1 cellular context compared by ENCODE assay signal in the genomic region with DNA sequence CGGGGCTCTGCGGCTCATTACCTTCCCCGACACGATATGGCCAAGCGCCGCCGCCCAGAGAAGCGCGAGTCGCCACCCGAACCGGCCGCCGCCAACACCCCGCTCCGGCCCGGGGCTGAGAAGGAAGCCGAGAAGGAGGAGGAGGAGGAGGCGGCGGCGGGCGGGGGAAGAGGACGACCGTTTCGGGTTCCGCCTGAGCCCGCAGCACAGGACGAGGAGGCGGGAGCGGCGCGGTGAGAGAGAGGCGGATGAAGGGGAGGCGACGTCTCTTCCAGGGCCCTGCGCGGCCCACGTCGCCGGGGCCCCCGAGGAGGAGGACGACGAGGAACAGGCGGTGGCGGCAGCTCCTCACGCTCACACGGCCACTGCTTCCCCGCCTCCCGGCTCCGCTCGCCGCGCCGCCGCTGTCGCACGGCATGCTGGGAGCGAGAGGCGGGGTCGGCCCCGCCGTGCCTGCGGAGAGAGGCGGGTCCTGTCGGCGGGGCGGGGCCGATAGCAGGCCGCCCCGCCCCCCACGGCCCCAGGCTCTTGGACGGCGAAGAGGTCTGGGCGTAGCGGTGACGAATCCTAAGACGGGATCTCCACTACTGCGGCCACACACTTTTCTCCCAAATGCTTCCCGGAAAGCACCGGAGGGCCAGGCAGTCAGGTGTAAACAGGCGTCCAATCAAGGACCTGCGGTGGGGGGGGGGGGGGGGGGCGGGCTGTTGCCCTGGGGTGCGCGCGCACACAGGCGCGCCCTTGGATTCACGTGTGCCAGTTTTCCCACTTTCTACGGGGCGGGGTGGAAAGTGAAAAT.
TF ChIP-seq lines count a peak whose summit lies in the region.

No MANE protein-coding gene starts in this region.

TF ChIP-seq in K562, 482 proteins besides CTCF, POLR2A, EP300 and RAD21 (continued from another document and continues in another):
- TF ChIP-seq, protein P1, sequence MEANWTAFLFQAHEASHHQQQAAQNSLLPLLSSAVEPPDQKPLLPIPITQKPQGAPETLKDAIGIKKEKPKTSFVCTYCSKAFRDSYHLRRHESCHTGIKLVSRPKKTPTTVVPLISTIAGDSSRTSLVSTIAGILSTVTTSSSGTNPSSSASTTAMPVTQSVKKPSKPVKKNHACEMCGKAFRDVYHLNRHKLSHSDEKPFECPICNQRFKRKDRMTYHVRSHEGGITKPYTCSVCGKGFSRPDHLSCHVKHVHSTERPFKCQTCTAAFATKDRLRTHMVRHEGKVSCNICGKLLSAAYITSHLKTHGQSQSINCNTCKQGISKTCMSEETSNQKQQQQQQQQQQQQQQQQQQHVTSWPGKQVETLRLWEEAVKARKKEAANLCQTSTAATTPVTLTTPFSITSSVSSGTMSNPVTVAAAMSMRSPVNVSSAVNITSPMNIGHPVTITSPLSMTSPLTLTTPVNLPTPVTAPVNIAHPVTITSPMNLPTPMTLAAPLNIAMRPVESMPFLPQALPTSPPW (CRISPR knock-in tag; IDR thresholded peaks at IDR 0.05) = peak; percentile 95
- TF ChIP-seq IRF2 (CRISPR knock-in tag; IDR thresholded peaks at IDR 0.05) (0 out of 2 replicates have a peak, but pooled peaks have one; percentile 52), MCM2 (IDR thresholded peaks at IDR 0.05; ENCODE audit: low read depth) (no peak), NR2F6 (CRISPR knock-in tag; IDR thresholded peaks at IDR 0.05) (no peak), XRCC3 (IDR thresholded peaks at IDR 0.05) (no peak), SIN3B (IDR thresholded peaks at IDR 0.05; ENCODE audit: low read depth) (peak; percentile 59; the same call in 1 of the 2 replicates), KAT7 (CRISPR knock-in tag; IDR thresholded peaks at IDR 0.05; ENCODE audit: borderline replicate concordance) (peak; percentile 53; the same call in 1 of the 2 replicates), ERF (CRISPR knock-in tag; IDR thresholded peaks at IDR 0.05) (peak; percentile 69; the same call in 1 of the 2 replicates), JUND (IDR thresholded peaks at IDR 0.05; ENCODE audit: borderline replicate concordance, low read depth, low read length) (peak; percentile 8; the same call in 1 of the 2 replicates), JUND (tag; IDR thresholded peaks at IDR 0.05; ENCODE audit: borderline replicate concordance, low read depth, low read length) (no peak), ZFPM2 (CRISPR knock-in tag; IDR thresholded peaks at IDR 0.05) (no peak), GABPB1 (CRISPR knock-in tag; IDR thresholded peaks at IDR 0.05) (peak; percentile 68; the same call in 1 of the 2 replicates), ESRRA (IDR thresholded peaks at IDR 0.05; ENCODE audit: borderline replicate concordance, low read depth) (no peak), SP1 (CRISPR knock-in tag; IDR thresholded peaks at IDR 0.05) (peak; percentile 79), NR3C1 (CRISPR knock-in tag; IDR thresholded peaks at IDR 0.05) (peak; percentile 78; the same call in 1 of the 2 replicates), BACH1 (tag; IDR thresholded peaks at IDR 0.05) (no peak), ZC3H11A (IDR thresholded peaks at IDR 0.05; ENCODE audit: low read depth, low read length) (no peak), TGIF2 (CRISPR knock-in tag; IDR thresholded peaks at IDR 0.05) (0 out of 2 replicates have a peak, but pooled peaks have one; percentile 33), EGR1 (conservative IDR thresholded peaks at IDR 0.05) (peak; percentile 40), ZNF436 (CRISPR knock-in tag; IDR thresholded peaks at IDR 0.05) (no peak), MTA1 (IDR thresholded peaks at IDR 0.05; ENCODE audit: borderline replicate concordance) (no peak), ZNF311 (CRISPR knock-in tag; IDR thresholded peaks at IDR 0.05) (no peak), ZNF561 (CRISPR knock-in tag; conservative IDR thresholded peaks at IDR 0.05) (no peak), NEUROD1 (IDR thresholded peaks at IDR 0.05; ENCODE audit: borderline replicate concordance, low read depth, low read length, partially characterized antibody) (peak; percentile 36), SIRT6 (IDR thresholded peaks at IDR 0.05; ENCODE audit: low read depth, low read length) (no peak), PPARD (CRISPR knock-in tag; IDR thresholded peaks at IDR 0.05) (no peak)
- TF ChIP-seq, protein P2, sequence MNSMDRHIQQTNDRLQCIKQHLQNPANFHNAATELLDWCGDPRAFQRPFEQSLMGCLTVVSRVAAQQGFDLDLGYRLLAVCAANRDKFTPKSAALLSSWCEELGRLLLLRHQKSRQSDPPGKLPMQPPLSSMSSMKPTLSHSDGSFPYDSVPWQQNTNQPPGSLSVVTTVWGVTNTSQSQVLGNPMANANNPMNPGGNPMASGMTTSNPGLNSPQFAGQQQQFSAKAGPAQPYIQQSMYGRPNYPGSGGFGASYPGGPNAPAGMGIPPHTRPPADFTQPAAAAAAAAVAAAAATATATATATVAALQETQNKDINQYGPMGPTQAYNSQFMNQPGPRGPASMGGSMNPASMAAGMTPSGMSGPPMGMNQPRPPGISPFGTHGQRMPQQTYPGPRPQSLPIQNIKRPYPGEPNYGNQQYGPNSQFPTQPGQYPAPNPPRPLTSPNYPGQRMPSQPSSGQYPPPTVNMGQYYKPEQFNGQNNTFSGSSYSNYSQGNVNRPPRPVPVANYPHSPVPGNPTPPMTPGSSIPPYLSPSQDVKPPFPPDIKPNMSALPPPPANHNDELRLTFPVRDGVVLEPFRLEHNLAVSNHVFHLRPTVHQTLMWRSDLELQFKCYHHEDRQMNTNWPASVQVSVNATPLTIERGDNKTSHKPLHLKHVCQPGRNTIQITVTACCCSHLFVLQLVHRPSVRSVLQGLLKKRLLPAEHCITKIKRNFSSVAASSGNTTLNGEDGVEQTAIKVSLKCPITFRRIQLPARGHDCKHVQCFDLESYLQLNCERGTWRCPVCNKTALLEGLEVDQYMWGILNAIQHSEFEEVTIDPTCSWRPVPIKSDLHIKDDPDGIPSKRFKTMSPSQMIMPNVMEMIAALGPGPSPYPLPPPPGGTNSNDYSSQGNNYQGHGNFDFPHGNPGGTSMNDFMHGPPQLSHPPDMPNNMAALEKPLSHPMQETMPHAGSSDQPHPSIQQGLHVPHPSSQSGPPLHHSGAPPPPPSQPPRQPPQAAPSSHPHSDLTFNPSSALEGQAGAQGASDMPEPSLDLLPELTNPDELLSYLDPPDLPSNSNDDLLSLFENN (IDR thresholded peaks at IDR 0.05; ENCODE audit: low read depth in 2 of 2, low read length in 2 of 2) = no peak
- TF ChIP-seq, protein P3, sequence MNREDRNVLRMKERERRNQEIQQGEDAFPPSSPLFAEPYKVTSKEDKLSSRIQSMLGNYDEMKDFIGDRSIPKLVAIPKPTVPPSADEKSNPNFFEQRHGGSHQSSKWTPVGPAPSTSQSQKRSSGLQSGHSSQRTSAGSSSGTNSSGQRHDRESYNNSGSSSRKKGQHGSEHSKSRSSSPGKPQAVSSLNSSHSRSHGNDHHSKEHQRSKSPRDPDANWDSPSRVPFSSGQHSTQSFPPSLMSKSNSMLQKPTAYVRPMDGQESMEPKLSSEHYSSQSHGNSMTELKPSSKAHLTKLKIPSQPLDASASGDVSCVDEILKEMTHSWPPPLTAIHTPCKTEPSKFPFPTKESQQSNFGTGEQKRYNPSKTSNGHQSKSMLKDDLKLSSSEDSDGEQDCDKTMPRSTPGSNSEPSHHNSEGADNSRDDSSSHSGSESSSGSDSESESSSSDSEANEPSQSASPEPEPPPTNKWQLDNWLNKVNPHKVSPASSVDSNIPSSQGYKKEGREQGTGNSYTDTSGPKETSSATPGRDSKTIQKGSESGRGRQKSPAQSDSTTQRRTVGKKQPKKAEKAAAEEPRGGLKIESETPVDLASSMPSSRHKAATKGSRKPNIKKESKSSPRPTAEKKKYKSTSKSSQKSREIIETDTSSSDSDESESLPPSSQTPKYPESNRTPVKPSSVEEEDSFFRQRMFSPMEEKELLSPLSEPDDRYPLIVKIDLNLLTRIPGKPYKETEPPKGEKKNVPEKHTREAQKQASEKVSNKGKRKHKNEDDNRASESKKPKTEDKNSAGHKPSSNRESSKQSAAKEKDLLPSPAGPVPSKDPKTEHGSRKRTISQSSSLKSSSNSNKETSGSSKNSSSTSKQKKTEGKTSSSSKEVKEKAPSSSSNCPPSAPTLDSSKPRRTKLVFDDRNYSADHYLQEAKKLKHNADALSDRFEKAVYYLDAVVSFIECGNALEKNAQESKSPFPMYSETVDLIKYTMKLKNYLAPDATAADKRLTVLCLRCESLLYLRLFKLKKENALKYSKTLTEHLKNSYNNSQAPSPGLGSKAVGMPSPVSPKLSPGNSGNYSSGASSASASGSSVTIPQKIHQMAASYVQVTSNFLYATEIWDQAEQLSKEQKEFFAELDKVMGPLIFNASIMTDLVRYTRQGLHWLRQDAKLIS (CRISPR knock-in tag; IDR thresholded peaks at IDR 0.05) = peak; percentile 41; the same call in 1 of the 2 replicates
- TF ChIP-seq, protein P4, sequence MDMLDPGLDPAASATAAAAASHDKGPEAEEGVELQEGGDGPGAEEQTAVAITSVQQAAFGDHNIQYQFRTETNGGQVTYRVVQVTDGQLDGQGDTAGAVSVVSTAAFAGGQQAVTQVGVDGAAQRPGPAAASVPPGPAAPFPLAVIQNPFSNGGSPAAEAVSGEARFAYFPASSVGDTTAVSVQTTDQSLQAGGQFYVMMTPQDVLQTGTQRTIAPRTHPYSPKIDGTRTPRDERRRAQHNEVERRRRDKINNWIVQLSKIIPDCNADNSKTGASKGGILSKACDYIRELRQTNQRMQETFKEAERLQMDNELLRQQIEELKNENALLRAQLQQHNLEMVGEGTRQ (CRISPR knock-in tag; IDR thresholded peaks at IDR 0.05) = peak; percentile 48; the same call in 1 of the 2 replicates
- TF ChIP-seq, protein P5, sequence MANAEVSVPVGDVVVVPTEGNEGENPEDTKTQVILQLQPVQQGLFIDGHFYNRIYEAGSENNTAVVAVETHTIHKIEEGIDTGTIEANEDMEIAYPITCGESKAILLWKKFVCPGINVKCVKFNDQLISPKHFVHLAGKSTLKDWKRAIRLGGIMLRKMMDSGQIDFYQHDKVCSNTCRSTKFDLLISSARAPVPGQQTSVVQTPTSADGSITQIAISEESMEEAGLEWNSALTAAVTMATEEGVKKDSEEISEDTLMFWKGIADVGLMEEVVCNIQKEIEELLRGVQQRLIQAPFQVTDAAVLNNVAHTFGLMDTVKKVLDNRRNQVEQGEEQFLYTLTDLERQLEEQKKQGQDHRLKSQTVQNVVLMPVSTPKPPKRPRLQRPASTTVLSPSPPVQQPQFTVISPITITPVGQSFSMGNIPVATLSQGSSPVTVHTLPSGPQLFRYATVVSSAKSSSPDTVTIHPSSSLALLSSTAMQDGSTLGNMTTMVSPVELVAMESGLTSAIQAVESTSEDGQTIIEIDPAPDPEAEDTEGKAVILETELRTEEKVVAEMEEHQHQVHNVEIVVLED (CRISPR knock-in tag; IDR thresholded peaks at IDR 0.05) = peak; percentile 82
- TF ChIP-seq, protein P6, sequence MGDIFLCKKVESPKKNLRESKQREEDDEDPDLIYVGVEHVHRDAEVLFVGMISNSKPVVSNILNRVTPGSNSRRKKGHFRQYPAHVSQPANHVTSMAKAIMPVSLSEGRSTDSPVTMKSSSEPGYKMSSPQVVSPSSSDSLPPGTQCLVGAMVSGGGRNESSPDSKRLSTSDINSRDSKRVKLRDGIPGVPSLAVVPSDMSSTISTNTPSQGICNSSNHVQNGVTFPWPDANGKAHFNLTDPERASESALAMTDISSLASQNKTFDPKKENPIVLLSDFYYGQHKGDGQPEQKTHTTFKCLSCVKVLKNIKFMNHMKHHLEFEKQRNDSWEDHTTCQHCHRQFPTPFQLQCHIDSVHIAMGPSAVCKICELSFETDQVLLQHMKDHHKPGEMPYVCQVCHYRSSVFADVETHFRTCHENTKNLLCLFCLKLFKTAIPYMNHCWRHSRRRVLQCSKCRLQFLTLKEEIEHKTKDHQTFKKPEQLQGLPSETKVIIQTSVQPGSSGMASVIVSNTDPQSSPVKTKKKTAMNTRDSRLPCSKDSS (IDR thresholded peaks at IDR 0.05; ENCODE audit: low read depth, partially characterized antibody) = no peak
- TF ChIP-seq, protein P7, sequence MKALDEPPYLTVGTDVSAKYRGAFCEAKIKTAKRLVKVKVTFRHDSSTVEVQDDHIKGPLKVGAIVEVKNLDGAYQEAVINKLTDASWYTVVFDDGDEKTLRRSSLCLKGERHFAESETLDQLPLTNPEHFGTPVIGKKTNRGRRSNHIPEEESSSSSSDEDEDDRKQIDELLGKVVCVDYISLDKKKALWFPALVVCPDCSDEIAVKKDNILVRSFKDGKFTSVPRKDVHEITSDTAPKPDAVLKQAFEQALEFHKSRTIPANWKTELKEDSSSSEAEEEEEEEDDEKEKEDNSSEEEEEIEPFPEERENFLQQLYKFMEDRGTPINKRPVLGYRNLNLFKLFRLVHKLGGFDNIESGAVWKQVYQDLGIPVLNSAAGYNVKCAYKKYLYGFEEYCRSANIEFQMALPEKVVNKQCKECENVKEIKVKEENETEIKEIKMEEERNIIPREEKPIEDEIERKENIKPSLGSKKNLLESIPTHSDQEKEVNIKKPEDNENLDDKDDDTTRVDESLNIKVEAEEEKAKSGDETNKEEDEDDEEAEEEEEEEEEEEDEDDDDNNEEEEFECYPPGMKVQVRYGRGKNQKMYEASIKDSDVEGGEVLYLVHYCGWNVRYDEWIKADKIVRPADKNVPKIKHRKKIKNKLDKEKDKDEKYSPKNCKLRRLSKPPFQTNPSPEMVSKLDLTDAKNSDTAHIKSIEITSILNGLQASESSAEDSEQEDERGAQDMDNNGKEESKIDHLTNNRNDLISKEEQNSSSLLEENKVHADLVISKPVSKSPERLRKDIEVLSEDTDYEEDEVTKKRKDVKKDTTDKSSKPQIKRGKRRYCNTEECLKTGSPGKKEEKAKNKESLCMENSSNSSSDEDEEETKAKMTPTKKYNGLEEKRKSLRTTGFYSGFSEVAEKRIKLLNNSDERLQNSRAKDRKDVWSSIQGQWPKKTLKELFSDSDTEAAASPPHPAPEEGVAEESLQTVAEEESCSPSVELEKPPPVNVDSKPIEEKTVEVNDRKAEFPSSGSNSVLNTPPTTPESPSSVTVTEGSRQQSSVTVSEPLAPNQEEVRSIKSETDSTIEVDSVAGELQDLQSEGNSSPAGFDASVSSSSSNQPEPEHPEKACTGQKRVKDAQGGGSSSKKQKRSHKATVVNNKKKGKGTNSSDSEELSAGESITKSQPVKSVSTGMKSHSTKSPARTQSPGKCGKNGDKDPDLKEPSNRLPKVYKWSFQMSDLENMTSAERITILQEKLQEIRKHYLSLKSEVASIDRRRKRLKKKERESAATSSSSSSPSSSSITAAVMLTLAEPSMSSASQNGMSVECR (CRISPR knock-in tag; IDR thresholded peaks at IDR 0.05) = peak; percentile 85
- TF ChIP-seq, protein P8, sequence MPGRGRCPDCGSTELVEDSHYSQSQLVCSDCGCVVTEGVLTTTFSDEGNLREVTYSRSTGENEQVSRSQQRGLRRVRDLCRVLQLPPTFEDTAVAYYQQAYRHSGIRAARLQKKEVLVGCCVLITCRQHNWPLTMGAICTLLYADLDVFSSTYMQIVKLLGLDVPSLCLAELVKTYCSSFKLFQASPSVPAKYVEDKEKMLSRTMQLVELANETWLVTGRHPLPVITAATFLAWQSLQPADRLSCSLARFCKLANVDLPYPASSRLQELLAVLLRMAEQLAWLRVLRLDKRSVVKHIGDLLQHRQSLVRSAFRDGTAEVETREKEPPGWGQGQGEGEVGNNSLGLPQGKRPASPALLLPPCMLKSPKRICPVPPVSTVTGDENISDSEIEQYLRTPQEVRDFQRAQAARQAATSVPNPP (IDR thresholded peaks at IDR 0.05; ENCODE audit: borderline replicate concordance, insufficient read depth, insufficient read length) = no peak
- TF ChIP-seq, protein P9, sequence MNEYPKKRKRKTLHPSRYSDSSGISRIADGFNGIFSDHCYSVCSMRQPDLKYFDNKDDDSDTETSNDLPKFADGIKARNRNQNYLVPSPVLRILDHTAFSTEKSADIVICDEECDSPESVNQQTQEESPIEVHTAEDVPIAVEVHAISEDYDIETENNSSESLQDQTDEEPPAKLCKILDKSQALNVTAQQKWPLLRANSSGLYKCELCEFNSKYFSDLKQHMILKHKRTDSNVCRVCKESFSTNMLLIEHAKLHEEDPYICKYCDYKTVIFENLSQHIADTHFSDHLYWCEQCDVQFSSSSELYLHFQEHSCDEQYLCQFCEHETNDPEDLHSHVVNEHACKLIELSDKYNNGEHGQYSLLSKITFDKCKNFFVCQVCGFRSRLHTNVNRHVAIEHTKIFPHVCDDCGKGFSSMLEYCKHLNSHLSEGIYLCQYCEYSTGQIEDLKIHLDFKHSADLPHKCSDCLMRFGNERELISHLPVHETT (CRISPR knock-in tag; conservative IDR thresholded peaks at IDR 0.05 in 1 of 2, IDR thresholded peaks at IDR 0.05 in 1 of 2) = peak in 1 of 2 experiments; percentile 89; a peak in 2 of 4 replicates
